Comparison of ENCODE assay signal across 23 cellular contexts in the genomic region with DNA sequence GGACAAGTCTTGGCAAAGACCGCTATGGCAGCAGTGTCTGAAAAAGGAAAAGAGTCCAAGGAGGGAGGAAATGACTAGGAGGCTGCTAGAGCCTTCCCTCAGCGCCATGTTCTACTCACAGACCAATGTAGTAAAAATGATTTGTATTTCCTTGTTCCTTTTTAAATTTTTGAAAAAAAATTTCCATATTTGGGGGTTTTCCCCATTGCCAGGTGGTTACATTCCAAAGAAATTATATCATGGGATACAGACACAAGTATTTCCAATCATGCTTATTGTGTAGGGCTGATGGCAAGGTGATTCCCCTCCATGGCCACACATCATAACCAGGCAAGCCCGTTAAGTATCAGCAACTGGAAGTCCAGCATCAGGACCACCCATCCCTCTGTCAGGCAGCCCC.
"Had no signal": no experiment of that assay in that cellular context is flagged by ENCODE, and none has a peak within 500 bp of the region (broad histone marks: within the 10 kb centered on the region; RNA-seq: fewer than 3 reads in every experiment).

No MANE protein-coding gene starts in this region.

- ATAC-seq: gastrocnemius medialis, left cardiac atrium, natural killer cell, right lobe of liver had no signal

- DNase-seq: dorsolateral prefrontal cortex; effector CD8-positive, alpha-beta T cell; erythroblast; esophagus squamous epithelium; gastrocnemius medialis; head of caudate nucleus; left cardiac atrium; left lung; natural killer cell; right lobe of liver; small intestine; stimulated activated CD4-positive, alpha-beta T cell treated with anti-CD3 and anti-CD28 coated beads, Interleukin-15, amount 100 ng/mL, for 24 hours; stimulated activated CD4-positive, alpha-beta T cell treated with anti-CD3 and anti-CD28 coated beads, Interleukin-2, amount 100 ng/mL, for 48 hours; stimulated activated naive CD4-positive, alpha-beta T cell treated with Interleukin-2 at 50 U/mL for 16 hours; stomach; thyroid gland; trophoblast cell had no signal

- H3K4me3 Mint-ChIP-seq: natural killer cell had no signal

- H3K27me3 ChIP-seq: dorsolateral prefrontal cortex, esophagus squamous epithelium, gastrocnemius medialis, left lung, right lobe of liver, stomach, thyroid gland, vagina had no signal

- H3K9me3 ChIP-seq: esophagus squamous epithelium, gastrocnemius medialis, left lung, right lobe of liver, stomach, thyroid gland, vagina had no signal

- H3K9ac ChIP-seq: parathyroid adenoma had no signal

- H3K27ac ChIP-seq: esophagus squamous epithelium, gastrocnemius medialis, parathyroid adenoma, right lobe of liver, thyroid gland, vagina had no signal

- H3K4me1 Mint-ChIP-seq: natural killer cell had no signal

- H3K27ac Mint-ChIP-seq: natural killer cell, progenitor cell of endocrine pancreas had no signal

- H3K4me3 ChIP-seq: dorsolateral prefrontal cortex, esophagus squamous epithelium, gastrocnemius medialis, left lung, right lobe of liver, stomach, thyroid gland, vagina had no signal

- H3K4me1 ChIP-seq: esophagus squamous epithelium, parathyroid adenoma, right lobe of liver, stomach, thyroid gland, vagina had no signal

- H3K9me3 Mint-ChIP-seq: natural killer cell had no signal

- H3K36me3 ChIP-seq: esophagus squamous epithelium, gastrocnemius medialis, left lung, right lobe of liver, stomach, thyroid gland, vagina had no signal

- H3K36me3 Mint-ChIP-seq: natural killer cell had no signal

- FAIRE-seq: colon, endothelial cell of umbilical vein, keratinocyte, small intestine had no signal
